ENCODE assay signal across 8 cellular contexts in genomic region chr3:32175607-32176197, GRCh38.
DNase-seq lines count a peak whose midpoint lies in the region; ATAC-seq and TF ChIP-seq lines count a peak whose summit lies in the region.

No MANE protein-coding gene starts in this region.

- in situ Hi-C loops in GM13977 (cut with MboI; ENCODE audit: low pct_unique_long_range_greater_than_20kb, low sequenced_read_pairs, unreplicated experiment), result no loop called here

- H3K36me3 ChIP-seq in esophagus squamous epithelium (peaks cover 0 to 21% (median 0%) of the 10 kb centered on the region in 3 donors), parathyroid adenoma (ENCODE audit: control insufficient read depth, insufficient read depth, low read length) (no peaks in the 10 kb centered on the region)

- peak; percentile 72 to 75 for DNase-seq in AML-193 (lab: John Stamatoyannopoulos, UW)
- DNase-seq in GM13977 (ENCODE audit: low spot score), result peak; percentile 64
- DNase-seq in NCI-H446 (lab: John Stamatoyannopoulos, UW), result peak; percentile 25 to 61
- peak; percentile 44 to 49 for DNase-seq in activated CD4-positive, alpha-beta T cell treated with anti-CD3 and anti-CD28 coated beads, Interleukin-2, amount 50 U/mL, for 4 hours
- no peak for DNase-seq in esophagus squamous epithelium (lab: John Stamatoyannopoulos, UW)
- DNase-seq in ureter (ENCODE audit: low spot score), result no peak

- TF ChIP-seq CTCF in GM13977 (IDR thresholded peaks at IDR 0.05; ENCODE audit: extremely low read depth, insufficient read depth, missing control alignments) (peak; percentile 73), esophagus squamous epithelium (IDR thresholded peaks at IDR 0.05) (peak; percentile 11 to 63 (median 50)), parathyroid adenoma (IDR thresholded peaks at IDR 0.05) (peak; percentile 66)

- no peak overlapping the region for H2AFZ ChIP-seq in parathyroid adenoma

- H3K4me2 ChIP-seq in parathyroid adenoma (ENCODE audit: low read length), result no peak overlapping the region

- H3K27me3 ChIP-seq in esophagus squamous epithelium (no peaks in the 10 kb centered on the region), parathyroid adenoma (ENCODE audit: control insufficient read depth, insufficient read depth, low read length) (no peaks in the 10 kb centered on the region)

- H3K4me1 ChIP-seq in esophagus squamous epithelium (peaks cover 0 to 10% (median 0%) of the 10 kb centered on the region in 3 donors), parathyroid adenoma (peaks cover 9% of the 10 kb centered on the region)

- 34 to 40% methylated on average over 7 of the region's 7 CpGs for WGBS in esophagus squamous epithelium, 2 donors

- no peak overlapping the region for H3K4me3 ChIP-seq in esophagus squamous epithelium
- H3K4me3 ChIP-seq in parathyroid adenoma (ENCODE audit: low read depth, low read length), result no peak overlapping the region

- H3K9me3 ChIP-seq in esophagus squamous epithelium (no peaks in the 10 kb centered on the region), parathyroid adenoma (ENCODE audit: control insufficient read depth, low read length) (no peaks in the 10 kb centered on the region)

- no peaks in the 10 kb centered on the region for H3K79me2 ChIP-seq in parathyroid adenoma

- H3K27ac ChIP-seq in esophagus squamous epithelium (no peak overlapping the region), parathyroid adenoma (no peak overlapping the region)

- TF ChIP-seq POLR2A in esophagus squamous epithelium (IDR thresholded peaks at IDR 0.05), result no peak

- H3K9ac ChIP-seq in parathyroid adenoma, result no peak overlapping the region

- intact Hi-C loops in esophagus squamous epithelium (cut with DNase I), result no loop called here

- ATAC-seq in GM19351 (IDR thresholded peaks at IDR 0.05; ENCODE audit: unreplicated experiment), result no peak

Comparison
In these comparisons a context has a peak if more than half of its experiments do, and no peak if none do; other contexts are left out.
1. DNase-seq: peak in AML-193 (2 of 2), GM13977 (single experiment), NCI-H446 (2 of 2) and activated CD4-positive, alpha-beta T cell treated with anti-CD3 and anti-CD28 coated beads, Interleukin-2, amount 50 U/mL, for 4 hours (2 of 2); none in esophagus squamous epithelium (single experiment) and ureter (single experiment).
2. Peak in every context shown above with its lines, with median percentiles within 50 percentile points of each other: CTCF ChIP-seq.